ENCODE assay signal across 27 cellular contexts in the genomic region with DNA sequence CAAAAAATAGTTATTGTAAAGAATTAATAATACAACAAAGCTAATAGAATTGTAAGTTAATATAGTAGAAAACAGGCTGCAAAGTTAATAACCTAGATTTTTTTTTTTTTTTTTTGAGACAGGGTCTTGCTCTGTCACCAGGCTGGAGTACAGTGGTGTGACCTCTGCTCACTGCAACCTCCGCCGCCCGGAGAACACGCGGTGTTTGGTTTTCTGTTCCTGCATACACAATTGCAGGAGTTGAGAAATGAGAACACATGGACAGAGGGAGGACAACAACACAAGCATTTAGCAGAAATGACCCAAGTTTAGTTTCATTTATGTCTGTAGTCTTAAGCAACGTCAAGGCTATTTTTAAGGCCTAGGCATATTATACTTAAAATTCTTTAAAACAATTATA.
"Had no signal": no experiment of that assay in that cellular context is flagged by ENCODE, and none has a peak within 500 bp of the region (broad histone marks: within the 10 kb centered on the region; RNA-seq: fewer than 3 reads in every experiment).

No MANE protein-coding gene starts in this region.

- H3K27me3 Mint-ChIP-seq: dendritic cell treated with granulocyte-macrophage colony-stimulating factor and Interleukin-4, amounts not matched to agents 40 ng/mL and 50 ng/mL, for 4 days; effector memory CD8-positive, alpha-beta T cell had no signal

- H3K27me3 ChIP-seq: colonic mucosa, dorsolateral prefrontal cortex, esophagus muscularis mucosa, esophagus squamous epithelium, foreskin keratinocyte, gastrocnemius medialis, gastroesophageal sphincter, heart left ventricle, heart right ventricle had no signal

- ATAC-seq: effector memory CD8-positive, alpha-beta T cell; esophagus mucosa; foreskin keratinocyte; gastrocnemius medialis; gastroesophageal sphincter; heart left ventricle; heart right ventricle had no signal

- FAIRE-seq: endometrium, endothelial cell of umbilical vein had no signal

- DNase-seq: colonic mucosa; cortex of kidney; dermis blood vessel endothelial cell; dorsolateral prefrontal cortex; effector CD4-positive, alpha-beta T cell; effector CD8-positive, alpha-beta T cell; effector memory CD4-positive, alpha-beta T cell; effector memory CD8-positive, alpha-beta T cell; endodermal cell; erythroblast; esophagus squamous epithelium; foreskin fibroblast; foreskin keratinocyte; foreskin melanocyte; gastrocnemius medialis; glutamatergic neuron; head of caudate nucleus; heart left ventricle; heart right ventricle had no signal

- H3K27ac ChIP-seq: colonic mucosa, coronary artery, dorsolateral prefrontal cortex, epithelial cell of prostate, esophagus muscularis mucosa, esophagus squamous epithelium, foreskin keratinocyte, gastrocnemius medialis, gastroesophageal sphincter, heart left ventricle, heart right ventricle had no signal

- H3K4me3 ChIP-seq: colonic mucosa, coronary artery, dorsolateral prefrontal cortex, esophagus muscularis mucosa, esophagus squamous epithelium, gastrocnemius medialis, gastroesophageal sphincter, heart left ventricle, heart right ventricle had no signal

- H3K27ac Mint-ChIP-seq: dendritic cell treated with granulocyte-macrophage colony-stimulating factor and Interleukin-4, amounts not matched to agents 40 ng/mL and 50 ng/mL, for 4 days; effector memory CD8-positive, alpha-beta T cell; endodermal cell had no signal

- H3K4me1 Mint-ChIP-seq: endodermal cell had no signal

- H3K4me1 ChIP-seq: colonic mucosa, esophagus muscularis mucosa, esophagus squamous epithelium, foreskin keratinocyte, gastrocnemius medialis, gastroesophageal sphincter, heart left ventricle, heart right ventricle had no signal

- H3K36me3 ChIP-seq: colonic mucosa, esophagus muscularis mucosa, esophagus squamous epithelium, gastrocnemius medialis, gastroesophageal sphincter, heart left ventricle, heart right ventricle had no signal

- H3K9me3 ChIP-seq: colonic mucosa, esophagus muscularis mucosa, esophagus squamous epithelium, gastrocnemius medialis, gastroesophageal sphincter had no signal

- H3K4me3 Mint-ChIP-seq: dendritic cell treated with granulocyte-macrophage colony-stimulating factor and Interleukin-4, amounts not matched to agents 40 ng/mL and 50 ng/mL, for 4 days; effector memory CD8-positive, alpha-beta T cell; endodermal cell had no signal
